In genomic region chr19:30180691-30181090, GRCh38 we compare ENCODE assay signal across 3 cellular contexts.
"Had no signal": no experiment of that assay in that cellular context is flagged by ENCODE, and none has a peak within 500 bp of the region (broad histone marks: within the 10 kb centered on the region; RNA-seq: fewer than 3 reads in every experiment).

No MANE protein-coding gene starts in this region.

- H3K4me3 ChIP-seq: GM12878 had no signal

- DNase-seq: GDM1, GF-D8 had no signal
